ENCODE assay signal across 11 cellular contexts in the genomic region with DNA sequence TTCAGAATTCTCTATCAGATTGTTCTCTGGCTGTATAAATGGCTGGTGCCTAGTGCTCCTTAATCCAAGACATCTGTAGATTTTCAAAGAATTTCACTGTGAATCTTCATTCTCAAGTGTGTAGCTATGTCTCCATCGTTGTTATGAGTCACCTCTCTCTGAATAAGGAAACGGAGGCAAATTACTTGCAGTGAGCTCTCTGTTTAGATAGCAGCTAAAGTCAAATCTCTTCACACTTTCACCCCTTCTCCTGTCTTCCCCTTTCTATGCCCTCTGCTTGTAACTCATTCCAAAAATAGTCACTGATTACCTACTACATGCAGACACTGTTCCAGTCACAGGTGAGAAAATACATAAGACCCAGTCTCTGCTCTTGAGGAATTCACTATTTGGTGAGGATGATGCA. TPM values are rescaled to one million over a fixed set of nuclear protein-coding genes. Genes with fewer than 3 reads are reported as not detected.
DNase-seq lines count a peak whose midpoint lies in the region; ATAC-seq, FAIRE-seq and TF ChIP-seq lines count a peak whose summit lies in the region.
"Had no signal": no experiment of that assay in that cellular context is flagged by ENCODE, and none has a peak within 500 bp of the region (broad histone marks: within the 10 kb centered on the region; RNA-seq: fewer than 3 reads in every experiment).

No MANE protein-coding gene starts in this region.

- no peaks in the 10 kb centered on the region for H3K9me3 ChIP-seq in OCI-LY3 (ENCODE audit: insufficient read depth, low read length)
- H3K9me3 ChIP-seq in body of pancreas = no peaks in the 10 kb centered on the region
- H3K9me3 ChIP-seq: tibial nerve had no signal

- peak overlapping the region; percentile 52 for H3K4me2 ChIP-seq in OCI-LY3 (ENCODE audit: low read length)

- H4K20me1 ChIP-seq in OCI-LY3 (ENCODE audit: insufficient read depth, low read length) = no peaks in the 10 kb centered on the region

- H2AFZ ChIP-seq in OCI-LY3 (ENCODE audit: low read depth, low read length) = no peak overlapping the region

- peaks cover 45% of the 10 kb centered on the region for H3K4me1 ChIP-seq in OCI-LY3 (ENCODE audit: low read length)
- no peaks in the 10 kb centered on the region for H3K4me1 ChIP-seq in body of pancreas

- H3K36me3 ChIP-seq in OCI-LY3 (replicated peaks; ENCODE audit: low read depth, low read length) (peaks cover 4% of the 10 kb centered on the region), body of pancreas (replicated peaks in 1 of 2; ENCODE audit: insufficient read depth in 1 of 2, low read depth in 2 of 2) (no peaks in the 10 kb centered on the region)

- peak; percentile 81 for ATAC-seq in GM18909 (IDR thresholded peaks at IDR 0.05; ENCODE audit: poor library complexity, unreplicated experiment)
- peak; percentile 89 for ATAC-seq in HG02885 (IDR thresholded peaks at IDR 0.05; ENCODE audit: poor library complexity, unreplicated experiment)
- ATAC-seq in body of pancreas = no peak

- no peaks in the 10 kb centered on the region for H3K79me2 ChIP-seq in OCI-LY3 (ENCODE audit: low read length)

- H3K27me3 ChIP-seq in OCI-LY3 (ENCODE audit: low read depth, low read length) (no peaks in the 10 kb centered on the region), body of pancreas (no peaks in the 10 kb centered on the region)
- H3K27me3 ChIP-seq: tibial nerve had no signal

- H3K27ac ChIP-seq in OCI-LY3 (ENCODE audit: low read length) (peak overlapping the region; percentile 31; the same call in 1 of the 2 replicates), body of pancreas (no peak overlapping the region)
- H3K27ac ChIP-seq: tibial nerve had no signal

- TF ChIP-seq POLR2A in body of pancreas (IDR thresholded peaks at IDR 0.05) = no peak

- 65 to 67% methylated on average over 2 of the region's 2 CpGs for WGBS in body of pancreas, 2 donors

- peak; percentile 65 for DNase-seq in AG08395 (ENCODE audit: low spot score)
- no peak for DNase-seq in frontal cortex (ENCODE audit: low spot score in 2 of 2)
- no peak for DNase-seq in body of pancreas
- DNase-seq in DMS153 (lab: John Stamatoyannopoulos, UW) = no peak
- DNase-seq in AML-193 (lab: John Stamatoyannopoulos, UW) = no peak
- DNase-seq: NCI-H1694 had no signal

- TF ChIP-seq CTCF in OCI-LY3 (IDR thresholded peaks at IDR 0.05; ENCODE audit: low read depth, low read length) = no peak
- TF ChIP-seq CTCF in body of pancreas (IDR thresholded peaks at IDR 0.05) = no peak

- no peak overlapping the region; the same call in 1 of the 2 replicates for H3K4me3 ChIP-seq in OCI-LY3 (ENCODE audit: low read length)
- H3K4me3 ChIP-seq in body of pancreas = no peak overlapping the region
- H3K4me3 ChIP-seq: tibial nerve had no signal

- H3K9ac ChIP-seq in OCI-LY3 (ENCODE audit: low read length) = no peak overlapping the region

- FAIRE-seq in frontal cortex (lab: Jason Lieb, UNC) = no peak

- intact Hi-C loops in body of pancreas (cut with DNase I) = no loop called here

RNA-seq across cellular contexts. Expression of a gene that starts 39.7 kb away (rescaled TPM):
- total RNA-seq in frontal cortex (76.6 TPM), body of pancreas (1 to 10 TPM; 1.6 to 3.6 TPM)

RNA-seq across cellular contexts. Expression of a gene that starts 39.7 kb away (rescaled TPM):
- 6.5 TPM for total RNA-seq in frontal cortex
- total RNA-seq in body of pancreas = 1 to 10 TPM; 2.3 to 7.0 TPM

RNA-seq across cellular contexts. Expression of a gene that starts 51.6 kb away (rescaled TPM):
- total RNA-seq in frontal cortex = not detected
- total RNA-seq in body of pancreas = not detected
- total RNA-seq: osteocyte had no signal

Comparison
In these comparisons a context has a peak if more than half of its experiments do, and no peak if none do; other contexts are left out.
1. RNA of a gene that starts 39.7 kb away (total RNA-seq): 76.6 TPM in frontal cortex (single experiment); 1.6 to 3.6 TPM in body of pancreas; every median in the first group is over 10 times any median in the second.